Comparison of ENCODE assay signal across 8 cellular contexts in the genomic region with DNA sequence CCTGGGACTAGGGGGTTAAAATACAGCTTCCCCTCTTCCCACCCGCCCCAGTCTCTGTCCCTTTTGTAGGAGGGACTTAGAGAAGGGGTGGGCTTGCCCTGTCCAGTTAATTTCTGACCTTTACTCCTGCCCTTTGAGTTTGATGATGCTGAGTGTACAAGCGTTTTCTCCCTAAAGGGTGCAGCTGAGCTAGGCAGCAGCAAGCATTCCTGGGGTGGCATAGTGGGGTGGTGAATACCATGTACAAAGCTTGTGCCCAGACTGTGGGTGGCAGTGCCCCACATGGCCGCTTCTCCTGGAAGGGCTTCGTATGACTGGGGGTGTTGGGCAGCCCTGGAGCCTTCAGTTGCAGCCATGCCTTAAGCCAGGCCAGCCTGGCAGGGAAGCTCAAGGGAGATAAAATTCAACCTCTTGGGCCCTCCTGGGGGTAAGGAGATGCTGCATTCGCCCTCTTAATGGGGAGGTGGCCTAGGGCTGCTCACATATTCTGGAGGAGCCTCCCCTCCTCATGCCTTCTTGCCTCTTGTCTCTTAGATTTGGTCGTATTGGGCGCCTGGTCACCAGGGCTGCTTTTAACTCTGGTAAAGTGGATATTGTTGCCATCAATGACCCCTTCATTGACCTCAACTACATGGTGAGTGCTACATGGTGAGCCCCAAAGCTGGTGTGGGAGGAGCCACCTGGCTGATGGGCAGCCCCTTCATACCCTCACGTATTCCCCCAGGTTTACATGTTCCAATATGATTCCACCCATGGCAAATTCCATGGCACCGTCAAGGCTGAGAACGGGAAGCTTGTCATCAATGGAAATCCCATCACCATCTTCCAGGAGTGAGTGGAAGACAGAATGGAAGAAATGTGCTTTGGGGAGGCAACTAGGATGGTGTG. TPM values are rescaled to one million over a fixed set of nuclear protein-coding genes. Genes with fewer than 3 reads are reported as not detected.
A peak's percentile ranks its signal among the peaks of the same experiment; 100 is the strongest.
DNase-seq lines count a peak whose midpoint lies in the region; ATAC-seq and TF ChIP-seq lines count a peak whose summit lies in the region.

No MANE protein-coding gene starts in this region.

- peaks cover 44% of the 10 kb centered on the region for H3K36me3 Mint-ChIP-seq in activated naive CD8-positive, alpha-beta T cell treated with anti-CD3 and anti-CD28 coated beads, Interleukin-2, amount 10 ng/mL, durations not matched to agents 7 days and 5 days

- H3K27ac Mint-ChIP-seq in activated naive CD8-positive, alpha-beta T cell treated with anti-CD3 and anti-CD28 coated beads, Interleukin-2, amount 10 ng/mL, durations not matched to agents 7 days and 5 days: peak overlapping the region; percentile 98

- intact Hi-C loops in left ventricle myocardium superior (cut with micrococcal nuclease): no loop called here
- intact Hi-C loops in left lung (cut with DNase I): loop anchor here in 1 of 2 donors (10.0 kb wide), 1 partner anchor 111 kb away; no protein-coding TSS in a partner anchor

- no peaks in the 10 kb centered on the region for H3K9me3 Mint-ChIP-seq in activated naive CD8-positive, alpha-beta T cell treated with anti-CD3 and anti-CD28 coated beads, Interleukin-2, amount 10 ng/mL, durations not matched to agents 7 days and 5 days

- H3K4me1 Mint-ChIP-seq in activated naive CD8-positive, alpha-beta T cell treated with anti-CD3 and anti-CD28 coated beads, Interleukin-2, amount 10 ng/mL, durations not matched to agents 7 days and 5 days: peaks cover 48% of the 10 kb centered on the region

- ATAC-seq in left ventricle myocardium superior (no peak), left lung (no peak), HG03280 (IDR thresholded peaks at IDR 0.05; ENCODE audit: unreplicated experiment) (no peak), HG02642 (IDR thresholded peaks at IDR 0.05; ENCODE audit: poor library complexity, unreplicated experiment) (no peak)
- no peak for ATAC-seq in activated naive CD8-positive, alpha-beta T cell treated with anti-CD3 and anti-CD28 coated beads, Interleukin-2, amount 10 ng/mL, durations not matched to agents 7 days and 5 days (ENCODE audit: low read depth)

- H3K27ac ChIP-seq in cardiac muscle cell (peak overlapping the region; percentile 84), left lung (peak overlapping the region; percentile 97 to 99), tibial nerve (peak overlapping the region; percentile 76 to 99 (median 96))

- DNase-seq in cardiac muscle cell (ENCODE audit: low read depth in 1 of 2, low spot score in 1 of 2) (no peak), left ventricle myocardium superior (no peak), left lung (no peak), tibial nerve (ENCODE audit: low spot score in 2 of 2) (no peak), NCI-H1436 (lab: John Stamatoyannopoulos, UW) (no peak)
- DNase-seq in activated naive CD8-positive, alpha-beta T cell treated with anti-CD3 and anti-CD28 coated beads, Interleukin-2, amount 10 ng/mL, durations not matched to agents 7 days and 5 days: no peak

- H3K9me3 ChIP-seq in cardiac muscle cell (ENCODE audit: low read depth) (no peaks in the 10 kb centered on the region), left lung (no peaks in the 10 kb centered on the region), tibial nerve (no peaks in the 10 kb centered on the region)

- H3K27me3 Mint-ChIP-seq in activated naive CD8-positive, alpha-beta T cell treated with anti-CD3 and anti-CD28 coated beads, Interleukin-2, amount 10 ng/mL, durations not matched to agents 7 days and 5 days: no peaks in the 10 kb centered on the region

- H3K36me3 ChIP-seq in cardiac muscle cell (peaks cover 26% of the 10 kb centered on the region), left lung (peaks cover 0 to 50% of the 10 kb centered on the region in 2 donors), tibial nerve (peaks cover 0 to 49% (median 18%) of the 10 kb centered on the region in 3 donors)

- TF ChIP-seq POLR2A in tibial nerve (IDR thresholded peaks at IDR 0.05): no peak

- H3K27me3 ChIP-seq in cardiac muscle cell (no peaks in the 10 kb centered on the region), left lung (no peaks in the 10 kb centered on the region), tibial nerve (no peaks in the 10 kb centered on the region)

- POLR2A ChIA-PET in activated naive CD8-positive, alpha-beta T cell treated with anti-CD3 and anti-CD28 coated beads, Interleukin-2, amount 10 ng/mL, durations not matched to agents 7 days and 5 days (lab: Charles Lee): interaction anchor here (0.6 to 6.2 kb wide), 20 partner anchors 14 to 316 kb away, joined by 3 to 72 read pairs (median 6); a partner anchor contains a TSS

- H3K4me1 ChIP-seq in cardiac muscle cell (ENCODE audit: low read depth) (peaks cover 31% of the 10 kb centered on the region), left lung (peaks cover 28 to 79% of the 10 kb centered on the region in 2 donors), tibial nerve (peaks cover 0 to 76% (median 52%) of the 10 kb centered on the region in 4 donors)

- WGBS in tibial nerve, 2 donors: 35 to 39% methylated on average over 10 of the region's 10 CpGs

- H3K4me3 ChIP-seq in cardiac muscle cell: peak overlapping the region; percentile 91
- H3K4me3 ChIP-seq in left lung: peak overlapping the region; percentile 99
- H3K4me3 ChIP-seq in tibial nerve: peak overlapping the region; percentile 82 to 100 (median 90)

- TF ChIP-seq CTCF in cardiac muscle cell (IDR thresholded peaks at IDR 0.05; ENCODE audit: low read depth, low read length) (no peak), left lung (IDR thresholded peaks at IDR 0.05) (no peak), tibial nerve (IDR thresholded peaks at IDR 0.05) (no peak)

- peak overlapping the region; percentile 100 for H3K4me3 Mint-ChIP-seq in activated naive CD8-positive, alpha-beta T cell treated with anti-CD3 and anti-CD28 coated beads, Interleukin-2, amount 10 ng/mL, durations not matched to agents 7 days and 5 days

- no peak for TF ChIP-seq EP300 in tibial nerve (IDR thresholded peaks at IDR 0.05)

RNA-seq across cellular contexts. Expression of a gene that starts 1.9 kb away (rescaled TPM):
- total RNA-seq in cardiac muscle cell (8,013 and 12,904 TPM in 2 replicates), left ventricle myocardium superior (4,526 TPM), left lung (1,000 to 10,000 TPM; 1,126 to 2,070 TPM), tibial nerve (1,000 to 10,000 TPM; 1,360 to 2,316 (median 1,728) TPM)
- 11,564 and 14,299 TPM in 2 replicates for polyA plus RNA-seq in cardiac muscle cell
- total RNA-seq in activated naive CD8-positive, alpha-beta T cell treated with anti-CD3 and anti-CD28 coated beads, Interleukin-2, amount 10 ng/mL, durations not matched to agents 7 days and 5 days: 1,000 to 10,000 TPM; 4,618 to 4,824 TPM

RNA-seq across cellular contexts. Expression of a gene that starts 19.6 kb away (rescaled TPM):
- total RNA-seq in cardiac muscle cell: 18.0 and 29.0 TPM in 2 replicates
- 25.4 and 28.4 TPM in 2 replicates for polyA plus RNA-seq in cardiac muscle cell
- total RNA-seq in left ventricle myocardium superior: 14.9 TPM
- 10 to 100 TPM; 35.8 to 37.5 TPM for total RNA-seq in activated naive CD8-positive, alpha-beta T cell treated with anti-CD3 and anti-CD28 coated beads, Interleukin-2, amount 10 ng/mL, durations not matched to agents 7 days and 5 days
- total RNA-seq in left lung: 10 to 100 TPM; 15.2 to 27.9 TPM
- 10 to 100 TPM; 44.6 to 58.6 (median 55.3) TPM for total RNA-seq in tibial nerve

RNA-seq across cellular contexts. Expression of a gene that starts 31.9 kb away (rescaled TPM):
- total RNA-seq in cardiac muscle cell (20.4 and 45.5 TPM in 2 replicates), left ventricle myocardium superior (16.1 TPM), left lung (10 to 100 TPM; 23.4 to 48.1 TPM), tibial nerve (10 to 100 TPM; 16.1 to 30.9 (median 24.3) TPM)
- 36.2 and 38.2 TPM in 2 replicates for polyA plus RNA-seq in cardiac muscle cell
- 10 to 100 TPM; 76.1 to 78.6 TPM for total RNA-seq in activated naive CD8-positive, alpha-beta T cell treated with anti-CD3 and anti-CD28 coated beads, Interleukin-2, amount 10 ng/mL, durations not matched to agents 7 days and 5 days

RNA-seq across cellular contexts. Expression of a gene that starts 42.3 kb away (rescaled TPM):
- total RNA-seq in cardiac muscle cell: 134 and 156 TPM in 2 replicates
- polyA plus RNA-seq in cardiac muscle cell: 20.2 and 70.7 TPM in 2 replicates
- total RNA-seq in left ventricle myocardium superior: 13.1 TPM
- 100 to 1,000 TPM; 147 to 157 TPM for total RNA-seq in activated naive CD8-positive, alpha-beta T cell treated with anti-CD3 and anti-CD28 coated beads, Interleukin-2, amount 10 ng/mL, durations not matched to agents 7 days and 5 days
- total RNA-seq in left lung: 10 to 100 TPM; 23.1 to 29.4 TPM
- total RNA-seq in tibial nerve: 10 to 100 TPM; 17.0 to 29.3 (median 23.0) TPM

RNA-seq across cellular contexts. Expression of a gene that starts 43.1 kb away (rescaled TPM):
- total RNA-seq in cardiac muscle cell: 75.1 and 104 TPM in 2 replicates
- 279 and 308 TPM in 2 replicates for polyA plus RNA-seq in cardiac muscle cell
- total RNA-seq in left ventricle myocardium superior: 275 TPM
- 100 to 1,000 TPM; 169 to 170 TPM for total RNA-seq in activated naive CD8-positive, alpha-beta T cell treated with anti-CD3 and anti-CD28 coated beads, Interleukin-2, amount 10 ng/mL, durations not matched to agents 7 days and 5 days
- total RNA-seq in left lung: 100 to 1,000 TPM; 135 to 141 TPM
- total RNA-seq in tibial nerve: 100 to 1,000 TPM in 2 of 4 donors, 10 to 100 TPM in 2; 47.4 to 127 (median 89.0) TPM
